Comparison of ENCODE assay signal across 27 cellular contexts in the genomic region with DNA sequence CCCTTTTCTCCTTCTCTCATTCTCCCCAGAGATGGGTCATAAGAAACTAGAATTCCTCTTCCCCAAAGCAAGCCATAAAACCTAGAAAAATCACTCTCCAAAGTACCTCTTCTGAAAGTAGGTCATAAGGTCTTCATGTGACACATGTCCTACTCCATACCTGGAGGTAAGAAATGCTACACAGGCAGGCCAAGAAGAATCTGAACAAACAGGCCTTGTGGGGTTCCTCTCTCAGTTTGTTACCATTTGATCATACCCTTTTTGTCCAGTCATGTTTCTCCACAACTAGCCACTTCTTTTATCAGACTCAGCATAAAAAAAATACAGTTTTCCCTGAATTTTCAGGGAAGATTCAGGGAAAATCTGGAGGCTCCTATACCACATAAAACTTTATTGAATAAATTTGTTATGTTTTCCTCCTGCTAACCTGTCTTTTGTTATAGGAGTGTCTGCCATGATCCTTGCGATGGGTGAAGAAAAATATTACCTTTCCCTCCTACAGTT.
"Had no signal": no experiment of that assay in that cellular context is flagged by ENCODE, and none has a peak within 500 bp of the region (broad histone marks: within the 10 kb centered on the region; RNA-seq: fewer than 3 reads in every experiment).

No MANE protein-coding gene starts in this region.

- H3K9me3 Mint-ChIP-seq: activated CD4-positive, alpha-beta T cell treated with anti-CD3 and anti-CD28 coated beads, Interleukin-2, amount 10 ng/mL, durations not matched to agents 24 days and 14 days; activated naive CD8-positive, alpha-beta T cell treated with anti-CD3 and anti-CD28 coated beads, Interleukin-2, amount 10 ng/mL, durations not matched to agents 7 days and 5 days had no signal

- H3K27me3 ChIP-seq: ascending aorta, SJCRH30 had no signal

- H3K27ac ChIP-seq: ascending aorta, SJCRH30, SK-N-MC had no signal

- H3K36me3 ChIP-seq: ascending aorta, SJCRH30 had no signal

- H3K4me1 Mint-ChIP-seq: activated CD4-positive, alpha-beta T cell treated with anti-CD3 and anti-CD28 coated beads, Interleukin-2, amount 10 ng/mL, durations not matched to agents 24 days and 14 days; activated naive CD8-positive, alpha-beta T cell treated with anti-CD3 and anti-CD28 coated beads, Interleukin-2, amount 10 ng/mL, durations not matched to agents 7 days and 5 days; activated T-helper 17 cell treated with anti-CD3 and anti-CD28 coated beads, Interleukin-2, amount 50 U/mL, for 72 hours had no signal

- H3K4me3 Mint-ChIP-seq: activated CD4-positive, alpha-beta T cell treated with anti-CD3 and anti-CD28 coated beads, Interleukin-2, amount 10 ng/mL, durations not matched to agents 24 days and 14 days; activated CD8-positive, alpha-beta T cell treated with anti-CD3 and anti-CD28 coated beads for 36 hours; activated naive CD8-positive, alpha-beta T cell treated with anti-CD3 and anti-CD28 coated beads, Interleukin-2, amount 10 ng/mL, durations not matched to agents 7 days and 5 days; activated T-cell treated with anti-CD3 and anti-CD28 coated beads, Interleukin-2, amount 50 U/mL, for 72 hours; activated T-helper 17 cell treated with anti-CD3 and anti-CD28 coated beads, Interleukin-2, amount 50 U/mL, for 72 hours had no signal

- H3K27ac Mint-ChIP-seq: activated CD4-positive, alpha-beta T cell treated with anti-CD3 and anti-CD28 coated beads, Interleukin-2, amount 10 ng/mL, durations not matched to agents 24 days and 14 days; activated CD8-positive, alpha-beta T cell treated with anti-CD3 and anti-CD28 coated beads for 36 hours; activated naive CD8-positive, alpha-beta T cell treated with anti-CD3 and anti-CD28 coated beads, Interleukin-2, amount 10 ng/mL, durations not matched to agents 7 days and 5 days; activated T-cell treated with anti-CD3 and anti-CD28 coated beads, Interleukin-2, amount 50 U/mL, for 72 hours; activated T-helper 17 cell treated with anti-CD3 and anti-CD28 coated beads, Interleukin-2, amount 50 U/mL, for 72 hours had no signal

- ATAC-seq: activated CD8-positive, alpha-beta T cell treated with anti-CD3 and anti-CD28 coated beads for 36 hours; activated T-cell treated with anti-CD3 and anti-CD28 coated beads, Interleukin-2, amount 50 U/mL, for 72 hours; activated T-helper 17 cell treated with anti-CD3 and anti-CD28 coated beads, Interleukin-2, amount 50 U/mL, for 72 hours; Panc1 had no signal

- H3K4me1 ChIP-seq: ascending aorta had no signal

- H3K4me3 ChIP-seq: ascending aorta, SJCRH30, SK-N-MC had no signal

- H3K36me3 Mint-ChIP-seq: activated naive CD8-positive, alpha-beta T cell treated with anti-CD3 and anti-CD28 coated beads, Interleukin-2, amount 10 ng/mL, durations not matched to agents 7 days and 5 days had no signal

- DNase-seq: activated CD4-positive, alpha-beta T cell treated with anti-CD3 and anti-CD28 coated beads, Interleukin-2, amount 10 ng/mL, durations not matched to agents 24 days and 14 days; activated CD4-positive, alpha-beta T cell treated with anti-CD3 and anti-CD28 coated beads, Interleukin-2, amount 50 U/mL, for 4 hours; activated CD8-positive, alpha-beta T cell treated with anti-CD3 and anti-CD28 coated beads for 36 hours; activated effector memory CD4-positive, alpha-beta T cell treated with anti-CD3 and anti-CD28 coated beads, Interleukin-2, amount 50 U/mL, for 16 hours; activated naive CD4-positive, alpha-beta T cell; activated naive CD4-positive, alpha-beta T cell treated with anti-CD3 and anti-CD28 coated beads, Interleukin-2, amount 50 U/mL, for 16 hours; activated naive CD8-positive, alpha-beta T cell treated with anti-CD3 and anti-CD28 coated beads, Interleukin-2, amount 10 ng/mL, durations not matched to agents 7 days and 5 days; activated T-cell treated with anti-CD3 and anti-CD28 coated beads, Interleukin-2, amount 50 U/mL, for 1 hour; activated T-cell treated with anti-CD3 and anti-CD28 coated beads, Interleukin-2, amount 50 U/mL, for 72 hours; amygdala; NCI-H1092; NCI-H1417; NCI-H146; NCI-H187; NCI-H2029 treated with DMSO at 0.1 percent for 48 hours; NCI-H2107; NCI-H2171; NCI-H510A; NCI-H526; NCI-H748 treated with DMSO at 0.1 percent for 48 hours; SHP77; SJCRH30; T1000 had no signal
